In genomic region chr2:114550895-114551793, GRCh38 we compare ENCODE assay signal across 2 cellular contexts.
TF ChIP-seq lines count a peak whose summit lies in the region.

No MANE protein-coding gene starts in this region.

TF ChIP-seq in IMR-90, 13 proteins besides CTCF, POLR2A, EP300 and RAD21:
- no peak for TF ChIP-seq BHLHE40 (IDR thresholded peaks at IDR 0.05; ENCODE audit: low read depth, low read length)
- peak; percentile 46 for TF ChIP-seq SMC3 (IDR thresholded peaks at IDR 0.05; ENCODE audit: low read depth, low read length)
- TF ChIP-seq USF2 (IDR thresholded peaks at IDR 0.05; ENCODE audit: low read depth, low read length) = 0 out of 2 replicates have a peak, but pooled peaks have one; percentile 7
- 0 out of 2 replicates have a peak, but pooled peaks have one; percentile 10 for TF ChIP-seq MXI1 (IDR thresholded peaks at IDR 0.05; ENCODE audit: borderline replicate concordance, low read depth, low read length)
- TF ChIP-seq NFE2L2 (IDR thresholded peaks at IDR 0.05; ENCODE audit: low read depth, low read length) = no peak

TF ChIP-seq in H1, 55 proteins besides CTCF, POLR2A, EP300 and RAD21:
- 0 out of 2 replicates have a peak, but pooled peaks have one; percentile 1 for TF ChIP-seq TEAD4 (IDR thresholded peaks at IDR 0.05; ENCODE audit: low read depth, low read length)
- TF ChIP-seq CHD1 (IDR thresholded peaks at IDR 0.05; ENCODE audit: low read depth, low read length) = no peak
